In the genomic region with DNA sequence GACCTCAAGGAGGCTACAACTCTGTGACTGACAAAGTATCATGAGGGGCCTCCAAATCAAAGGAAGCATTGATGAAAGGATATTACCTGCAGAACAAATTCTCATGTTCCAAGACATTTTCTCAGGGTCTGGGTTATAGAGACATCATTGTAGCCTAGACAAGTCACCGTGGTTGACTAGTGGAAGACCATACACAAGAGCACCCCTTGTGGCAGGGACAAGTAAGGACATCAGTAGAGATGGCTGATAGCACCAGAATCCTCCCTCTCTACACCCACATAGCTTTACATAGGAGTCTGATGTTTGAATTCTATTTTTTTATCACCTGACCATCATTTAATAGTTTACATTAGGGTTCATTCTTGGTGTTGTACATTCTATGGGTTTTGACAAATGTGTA, we compare ENCODE assay signal across 11 cellular contexts. TPM values are rescaled to one million over a fixed set of nuclear protein-coding genes. Genes with fewer than 3 reads are reported as not detected.
DNase-seq lines count a peak whose midpoint lies in the region; ATAC-seq and TF ChIP-seq lines count a peak whose summit lies in the region.
"Had no signal": no experiment of that assay in that cellular context is flagged by ENCODE, and none has a peak within 500 bp of the region (broad histone marks: within the 10 kb centered on the region; RNA-seq: fewer than 3 reads in every experiment).

No MANE protein-coding gene starts in this region.

- no peaks in the 10 kb centered on the region for H3K9me3 Mint-ChIP-seq in chondrocyte (ENCODE audit: low read depth)

- no peak overlapping the region for H3K4me3 Mint-ChIP-seq in chondrocyte (ENCODE audit: unreplicated experiment)
- H3K4me3 Mint-ChIP-seq: activated T-helper 17 cell treated with anti-CD3 and anti-CD28 coated beads, Interleukin-2, amount 50 U/mL, for 72 hours; CD4-positive, alpha-beta memory T cell had no signal

- peak; percentile 8 for DNase-seq in CMK (ENCODE audit: low read depth)
- DNase-seq in NAMALWA (ENCODE audit: low spot score) = peak; percentile 53
- no peak for DNase-seq in chondrocyte (ENCODE audit: low spot score)
- DNase-seq in COR-L47 (lab: John Stamatoyannopoulos, UW) = no peak
- no peak for DNase-seq in NCI-H187 (lab: John Stamatoyannopoulos, UW)
- DNase-seq in NCI-H524 treated with DMSO at 0.1 percent for 48 hours (lab: John Stamatoyannopoulos, UW) = no peak
- DNase-seq: CD4-positive, alpha-beta memory T cell; heart right ventricle had no signal

- H3K27me3 Mint-ChIP-seq in chondrocyte (ENCODE audit: low read depth) = peaks cover 4% of the 10 kb centered on the region
- H3K27me3 Mint-ChIP-seq: activated T-helper 17 cell treated with anti-CD3 and anti-CD28 coated beads, Interleukin-2, amount 50 U/mL, for 72 hours; CD4-positive, alpha-beta memory T cell had no signal

- H3K36me3 Mint-ChIP-seq in chondrocyte (ENCODE audit: low read depth) = no peaks in the 10 kb centered on the region
- H3K36me3 Mint-ChIP-seq: CD4-positive, alpha-beta memory T cell had no signal

- ATAC-seq in GM18909 (IDR thresholded peaks at IDR 0.05; ENCODE audit: poor library complexity, unreplicated experiment) (peak; percentile 54), HG03469 (IDR thresholded peaks at IDR 0.05; ENCODE audit: unreplicated experiment) (no peak)
- ATAC-seq: activated T-helper 17 cell treated with anti-CD3 and anti-CD28 coated beads, Interleukin-2, amount 50 U/mL, for 72 hours; heart right ventricle had no signal

- no peaks in the 10 kb centered on the region for H3K4me1 Mint-ChIP-seq in chondrocyte (ENCODE audit: low read depth)
- H3K4me1 Mint-ChIP-seq: activated T-helper 17 cell treated with anti-CD3 and anti-CD28 coated beads, Interleukin-2, amount 50 U/mL, for 72 hours; CD4-positive, alpha-beta memory T cell had no signal

- TF ChIP-seq CTCF in chondrocyte (IDR thresholded peaks at IDR 0.05) = peak; percentile 47

- H3K27ac Mint-ChIP-seq in chondrocyte (ENCODE audit: unreplicated experiment) = no peak overlapping the region
- H3K27ac Mint-ChIP-seq: activated T-helper 17 cell treated with anti-CD3 and anti-CD28 coated beads, Interleukin-2, amount 50 U/mL, for 72 hours; CD4-positive, alpha-beta memory T cell had no signal

RNA-seq across cellular contexts. Expression of a gene that starts 32.5 kb away (rescaled TPM):
- total RNA-seq in chondrocyte = 2.8 to 6.2 TPM (median 5.7 TPM) in 3 replicates
- total RNA-seq: activated T-helper 17 cell treated with anti-CD3 and anti-CD28 coated beads, Interleukin-2, amount 50 U/mL, for 72 hours; CD4-positive, alpha-beta memory T cell had no signal

Comparison
In these comparisons a context has a peak if more than half of its experiments do, and no peak if none do; other contexts are left out.
1. DNase-seq: peak in CMK (single experiment) and NAMALWA (single experiment); none in chondrocyte (single experiment), COR-L47 (single experiment), NCI-H187 (0 of 2) and NCI-H524 treated with DMSO at 0.1 percent for 48 hours (single experiment).